ENCODE assay signal across 1 cellular context in genomic region chr3:9224490-9224889, GRCh38.
TF ChIP-seq lines count a peak whose summit lies in the region.

No MANE protein-coding gene starts in this region.

TF ChIP-seq in K562, 482 proteins besides CTCF, POLR2A, EP300 and RAD21 (continued from another document):
- TF ChIP-seq, protein P1, sequence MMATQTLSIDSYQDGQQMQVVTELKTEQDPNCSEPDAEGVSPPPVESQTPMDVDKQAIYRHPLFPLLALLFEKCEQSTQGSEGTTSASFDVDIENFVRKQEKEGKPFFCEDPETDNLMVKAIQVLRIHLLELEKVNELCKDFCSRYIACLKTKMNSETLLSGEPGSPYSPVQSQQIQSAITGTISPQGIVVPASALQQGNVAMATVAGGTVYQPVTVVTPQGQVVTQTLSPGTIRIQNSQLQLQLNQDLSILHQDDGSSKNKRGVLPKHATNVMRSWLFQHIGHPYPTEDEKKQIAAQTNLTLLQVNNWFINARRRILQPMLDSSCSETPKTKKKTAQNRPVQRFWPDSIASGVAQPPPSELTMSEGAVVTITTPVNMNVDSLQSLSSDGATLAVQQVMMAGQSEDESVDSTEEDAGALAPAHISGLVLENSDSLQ (IDR thresholded peaks at IDR 0.05), result no peak
- no peak for TF ChIP-seq NONO (IDR thresholded peaks at IDR 0.05; ENCODE audit: low read depth in 2 of 2, low read length in 1 of 2)
- no peak for TF ChIP-seq FOXO4 (CRISPR knock-in tag; IDR thresholded peaks at IDR 0.05)
- TF ChIP-seq ARID1B (IDR thresholded peaks at IDR 0.05), result peak; percentile 48; the same call in 1 of the 2 replicates
- TF ChIP-seq JUND (IDR thresholded peaks at IDR 0.05; ENCODE audit: borderline replicate concordance, low read depth, low read length), result peak; percentile 37; the same call in 1 of the 2 replicates
- peak; percentile 66; the same call in 2 of the 3 replicates for TF ChIP-seq JUND (tag; IDR thresholded peaks at IDR 0.05; ENCODE audit: borderline replicate concordance, low read depth, low read length)
- TF ChIP-seq, protein P2, sequence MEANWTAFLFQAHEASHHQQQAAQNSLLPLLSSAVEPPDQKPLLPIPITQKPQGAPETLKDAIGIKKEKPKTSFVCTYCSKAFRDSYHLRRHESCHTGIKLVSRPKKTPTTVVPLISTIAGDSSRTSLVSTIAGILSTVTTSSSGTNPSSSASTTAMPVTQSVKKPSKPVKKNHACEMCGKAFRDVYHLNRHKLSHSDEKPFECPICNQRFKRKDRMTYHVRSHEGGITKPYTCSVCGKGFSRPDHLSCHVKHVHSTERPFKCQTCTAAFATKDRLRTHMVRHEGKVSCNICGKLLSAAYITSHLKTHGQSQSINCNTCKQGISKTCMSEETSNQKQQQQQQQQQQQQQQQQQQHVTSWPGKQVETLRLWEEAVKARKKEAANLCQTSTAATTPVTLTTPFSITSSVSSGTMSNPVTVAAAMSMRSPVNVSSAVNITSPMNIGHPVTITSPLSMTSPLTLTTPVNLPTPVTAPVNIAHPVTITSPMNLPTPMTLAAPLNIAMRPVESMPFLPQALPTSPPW (CRISPR knock-in tag; IDR thresholded peaks at IDR 0.05), result peak; percentile 18; the same call in 1 of the 2 replicates
- TF ChIP-seq ATF7 (IDR thresholded peaks at IDR 0.05), result peak; percentile 43; the same call in 1 of the 2 replicates
- TF ChIP-seq, protein P3, sequence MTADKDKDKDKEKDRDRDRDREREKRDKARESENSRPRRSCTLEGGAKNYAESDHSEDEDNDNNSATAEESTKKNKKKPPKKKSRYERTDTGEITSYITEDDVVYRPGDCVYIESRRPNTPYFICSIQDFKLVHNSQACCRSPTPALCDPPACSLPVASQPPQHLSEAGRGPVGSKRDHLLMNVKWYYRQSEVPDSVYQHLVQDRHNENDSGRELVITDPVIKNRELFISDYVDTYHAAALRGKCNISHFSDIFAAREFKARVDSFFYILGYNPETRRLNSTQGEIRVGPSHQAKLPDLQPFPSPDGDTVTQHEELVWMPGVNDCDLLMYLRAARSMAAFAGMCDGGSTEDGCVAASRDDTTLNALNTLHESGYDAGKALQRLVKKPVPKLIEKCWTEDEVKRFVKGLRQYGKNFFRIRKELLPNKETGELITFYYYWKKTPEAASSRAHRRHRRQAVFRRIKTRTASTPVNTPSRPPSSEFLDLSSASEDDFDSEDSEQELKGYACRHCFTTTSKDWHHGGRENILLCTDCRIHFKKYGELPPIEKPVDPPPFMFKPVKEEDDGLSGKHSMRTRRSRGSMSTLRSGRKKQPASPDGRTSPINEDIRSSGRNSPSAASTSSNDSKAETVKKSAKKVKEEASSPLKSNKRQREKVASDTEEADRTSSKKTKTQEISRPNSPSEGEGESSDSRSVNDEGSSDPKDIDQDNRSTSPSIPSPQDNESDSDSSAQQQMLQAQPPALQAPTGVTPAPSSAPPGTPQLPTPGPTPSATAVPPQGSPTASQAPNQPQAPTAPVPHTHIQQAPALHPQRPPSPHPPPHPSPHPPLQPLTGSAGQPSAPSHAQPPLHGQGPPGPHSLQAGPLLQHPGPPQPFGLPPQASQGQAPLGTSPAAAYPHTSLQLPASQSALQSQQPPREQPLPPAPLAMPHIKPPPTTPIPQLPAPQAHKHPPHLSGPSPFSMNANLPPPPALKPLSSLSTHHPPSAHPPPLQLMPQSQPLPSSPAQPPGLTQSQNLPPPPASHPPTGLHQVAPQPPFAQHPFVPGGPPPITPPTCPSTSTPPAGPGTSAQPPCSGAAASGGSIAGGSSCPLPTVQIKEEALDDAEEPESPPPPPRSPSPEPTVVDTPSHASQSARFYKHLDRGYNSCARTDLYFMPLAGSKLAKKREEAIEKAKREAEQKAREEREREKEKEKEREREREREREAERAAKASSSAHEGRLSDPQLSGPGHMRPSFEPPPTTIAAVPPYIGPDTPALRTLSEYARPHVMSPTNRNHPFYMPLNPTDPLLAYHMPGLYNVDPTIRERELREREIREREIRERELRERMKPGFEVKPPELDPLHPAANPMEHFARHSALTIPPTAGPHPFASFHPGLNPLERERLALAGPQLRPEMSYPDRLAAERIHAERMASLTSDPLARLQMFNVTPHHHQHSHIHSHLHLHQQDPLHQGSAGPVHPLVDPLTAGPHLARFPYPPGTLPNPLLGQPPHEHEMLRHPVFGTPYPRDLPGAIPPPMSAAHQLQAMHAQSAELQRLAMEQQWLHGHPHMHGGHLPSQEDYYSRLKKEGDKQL (CRISPR knock-in tag; IDR thresholded peaks at IDR 0.05; ENCODE audit: borderline replicate concordance), result no peak
